Comparison of ENCODE assay signal across 22 cellular contexts in genomic region chr6:75344455-75344854, GRCh38.
"Had no signal": no experiment of that assay in that cellular context is flagged by ENCODE, and none has a peak within 500 bp of the region (broad histone marks: within the 10 kb centered on the region; RNA-seq: fewer than 3 reads in every experiment).

No MANE protein-coding gene starts in this region.

- H3K36me3 Mint-ChIP-seq: natural killer cell; stimulated activated naive B cell treated with anti-CD40 and anti-IgM and Interleukin-4, amounts not matched to agents 10 μg/mL and 1 μg/mL and 100 μg/mL, for 72 hours had no signal

- H3K9me3 ChIP-seq: psoas muscle, right lobe of liver, spleen, testis, tibial nerve had no signal

- H3K4me3 ChIP-seq: coronary artery, hepatocyte, psoas muscle, right lobe of liver, spleen, testis, tibial nerve had no signal

- H3K27ac Mint-ChIP-seq: natural killer cell; stimulated activated naive B cell treated with anti-CD40 and anti-IgM and Interleukin-4, amounts not matched to agents 10 μg/mL and 1 μg/mL and 100 μg/mL, for 72 hours; stimulated activated naive CD8-positive, alpha-beta T cell treated with anti-CD3 and anti-CD28 coated beads, Interleukin-15, amount 100 ng/mL, for 72 hours had no signal

- H3K4me1 Mint-ChIP-seq: natural killer cell; stimulated activated naive B cell treated with anti-CD40 and anti-IgM and Interleukin-4, amounts not matched to agents 10 μg/mL and 1 μg/mL and 100 μg/mL, for 72 hours had no signal

- H3K4me3 Mint-ChIP-seq: endodermal cell; natural killer cell; neural crest cell; stimulated activated naive B cell treated with anti-CD40 and anti-IgM and Interleukin-4, amounts not matched to agents 10 μg/mL and 1 μg/mL and 100 μg/mL, for 72 hours; stimulated activated naive CD8-positive, alpha-beta T cell treated with anti-CD3 and anti-CD28 coated beads, Interleukin-15, amount 100 ng/mL, for 72 hours had no signal

- H3K36me3 ChIP-seq: right lobe of liver, spleen, tibial nerve had no signal

- H3K4me1 ChIP-seq: foreskin keratinocyte, testis had no signal

- H3K79me2 ChIP-seq: hepatocyte, parathyroid adenoma had no signal

- H3K4me2 ChIP-seq: hepatocyte had no signal

- H3K27me3 ChIP-seq: hepatocyte, right lobe of liver, testis, tibial nerve had no signal

- H2AFZ ChIP-seq: hepatocyte, parathyroid adenoma had no signal

- DNase-seq: effector CD4-positive, alpha-beta T cell; endodermal cell; erythroblast; foreskin keratinocyte; left colon; natural killer cell; nucleus accumbens; psoas muscle; retina; right lobe of liver; spleen; stimulated activated CD4-positive, alpha-beta T cell treated with anti-CD3 and anti-CD28 coated beads, Interleukin-15, amount 100 ng/mL, for 24 hours; stimulated activated CD4-positive, alpha-beta T cell treated with anti-CD3 and anti-CD28 coated beads, Interleukin-1b, Interleukin-23, amount 100 ng/mL, for 48 hours; stimulated activated CD4-positive, alpha-beta T cell treated with anti-CD3 and anti-CD28 coated beads, Interleukin-4, amount 100 ng/mL, for 4 hours; stimulated activated naive B cell treated with anti-CD40 and anti-IgM and Interleukin-4, amounts not matched to agents 10 μg/mL and 1 μg/mL and 100 μg/mL, for 72 hours; stimulated activated naive CD8-positive, alpha-beta T cell treated with anti-CD3 and anti-CD28 coated beads, Interleukin-15, amount 100 ng/mL, for 72 hours; testis had no signal

- H3K27ac ChIP-seq: foreskin keratinocyte, hepatocyte, parathyroid adenoma, psoas muscle, right lobe of liver, spleen, testis, tibial nerve had no signal

- H3K9me3 Mint-ChIP-seq: endodermal cell; natural killer cell; neural crest cell; stimulated activated naive CD8-positive, alpha-beta T cell treated with anti-CD3 and anti-CD28 coated beads, Interleukin-15, amount 100 ng/mL, for 72 hours had no signal
